In genomic region chr18:10454800-10455550, GRCh38 we compare ENCODE assay signal across 8 cellular contexts. TPM values are rescaled to one million over a fixed set of nuclear protein-coding genes. Genes with fewer than 3 reads are reported as not detected.
A peak's percentile ranks its signal among the peaks of the same experiment; 100 is the strongest.
DNase-seq lines count a peak whose midpoint lies in the region; ATAC-seq, FAIRE-seq and TF ChIP-seq lines count a peak whose summit lies in the region.

No MANE protein-coding gene starts in this region.

- no peak overlapping the region for H3K27ac Mint-ChIP-seq in astrocyte (ENCODE audit: unreplicated experiment)

- H3K4me3 Mint-ChIP-seq in astrocyte (ENCODE audit: unreplicated experiment): peak overlapping the region; percentile 82

- H3K36me3 Mint-ChIP-seq in astrocyte (ENCODE audit: low read depth, unreplicated experiment): no peaks in the 10 kb centered on the region

- H2AFZ ChIP-seq in astrocyte (ENCODE audit: low read depth, low read length): peak overlapping the region; percentile 64

- H3K4me1 ChIP-seq in astrocyte (ENCODE audit: insufficient read depth, low read length): no peaks in the 10 kb centered on the region

- H3K79me2 ChIP-seq in astrocyte (ENCODE audit: insufficient read depth, low read length): no peaks in the 10 kb centered on the region

- peaks cover 21% of the 10 kb centered on the region for H3K4me1 Mint-ChIP-seq in astrocyte (ENCODE audit: low read depth, unreplicated experiment)

- no peak for TF ChIP-seq CTCF in astrocyte (IDR thresholded peaks at IDR 0.05; ENCODE audit: insufficient read depth, low read depth, low read length)

- no peak for FAIRE-seq in astrocyte (lab: Jason Lieb, UNC)

- H3K27ac ChIP-seq in astrocyte (ENCODE audit: low read depth, low read length) (no peak overlapping the region), layer of hippocampus (ENCODE audit: low read depth, low read length) (peak overlapping the region; percentile 95), substantia nigra (ENCODE audit: low read depth, low read length, poor library complexity, severe bottlenecking) (peak overlapping the region; percentile 82)

- DNase-seq in NCI-H1417 (lab: John Stamatoyannopoulos, UW) (peak in 2 of 3 experiments; percentile 65), NCI-H1417 treated with DMSO at 0.1 percent for 48 hours (lab: John Stamatoyannopoulos, UW) (no peak), astrocyte (ENCODE audit: low read depth) (no peak), substantia nigra (lab: John Stamatoyannopoulos, UW) (peak in 4 of 49 donors; percentile 15 to 44 (median 19))

- H3K4me3 ChIP-seq in astrocyte (ENCODE audit: insufficient read depth, low read depth, low read length): peak overlapping the region; percentile 59

- H3K27me3 Mint-ChIP-seq in astrocyte (ENCODE audit: low read depth, unreplicated experiment): peaks cover 8% of the 10 kb centered on the region

- H4K20me1 ChIP-seq in astrocyte (ENCODE audit: insufficient read depth, low read length): no peaks in the 10 kb centered on the region

- H3K9me3 Mint-ChIP-seq in astrocyte (ENCODE audit: unreplicated experiment): peaks cover 2% of the 10 kb centered on the region

- ATAC-seq in GM21423 (IDR thresholded peaks at IDR 0.05; ENCODE audit: unreplicated experiment): no peak
- ATAC-seq in HG02642 (IDR thresholded peaks at IDR 0.05; ENCODE audit: poor library complexity, unreplicated experiment): no peak
- no peak for ATAC-seq in HG02852 (IDR thresholded peaks at IDR 0.05; ENCODE audit: unreplicated experiment)

- H3K9me3 ChIP-seq in astrocyte (ENCODE audit: insufficient read depth, low read depth, low read length): no peaks in the 10 kb centered on the region

- peak overlapping the region; percentile 47 for H3K9ac ChIP-seq in astrocyte (ENCODE audit: low read length)

- no peaks in the 10 kb centered on the region for H3K36me3 ChIP-seq in astrocyte (ENCODE audit: insufficient read depth, low read length)

- H3K27me3 ChIP-seq in astrocyte (ENCODE audit: insufficient read depth, low read length): peaks cover 27% of the 10 kb centered on the region
- H3K27me3 ChIP-seq in layer of hippocampus (ENCODE audit: control insufficient read depth, insufficient read depth, low read length): no peaks in the 10 kb centered on the region

- peak overlapping the region; percentile 79 for H3K4me2 ChIP-seq in astrocyte (ENCODE audit: low read length)

RNA-seq across cellular contexts. Expression of gene APCDD1, which starts 0.5 kb away (rescaled TPM):
- 4.4 and 5.4 TPM in 2 replicates for total RNA-seq in astrocyte

Comparison
In these comparisons a context has a peak if more than half of its experiments do, and no peak if none do; other contexts are left out.
1. DNase-seq: peak in NCI-H1417 (2 of 3); none in NCI-H1417 treated with DMSO at 0.1 percent for 48 hours (single experiment) and astrocyte (single experiment).